ENCODE assay signal across 29 cellular contexts in genomic region chr2:117968724-117969121, GRCh38. TPM values are rescaled to one million over a fixed set of nuclear protein-coding genes. Genes with fewer than 3 reads are reported as not detected.
DNase-seq lines count a peak whose midpoint lies in the region; ATAC-seq and TF ChIP-seq lines count a peak whose summit lies in the region.
"Had no signal": no experiment of that assay in that cellular context is flagged by ENCODE, and none has a peak within 500 bp of the region (broad histone marks: within the 10 kb centered on the region; RNA-seq: fewer than 3 reads in every experiment).

No MANE protein-coding gene starts in this region.

- peaks cover 61% of the 10 kb centered on the region for H3K36me3 ChIP-seq in endodermal cell (ENCODE audit: control insufficient read depth, insufficient read depth, low read length)

- no peaks in the 10 kb centered on the region for H3K9me3 Mint-ChIP-seq in activated naive CD8-positive, alpha-beta T cell treated with anti-CD3 and anti-CD28 coated beads for 36 hours
- H3K9me3 Mint-ChIP-seq in activated naive CD8-positive, alpha-beta T cell treated with anti-CD3 and anti-CD28 coated beads, Interleukin-2, amount 50 U/mL, for 24 hours = no peaks in the 10 kb centered on the region
- no peaks in the 10 kb centered on the region for H3K9me3 Mint-ChIP-seq in endodermal cell
- H3K9me3 Mint-ChIP-seq: activated naive CD8-positive, alpha-beta T cell treated with anti-CD3 and anti-CD28 coated beads, Interleukin-2, amount 10 ng/mL, durations not matched to agents 7 days and 5 days; central memory CD8-positive, alpha-beta T cell; mesothelial cell of epicardium; stimulated activated naive CD8-positive, alpha-beta T cell treated with anti-CD3 and anti-CD28 coated beads, Interleukin-15, amount 100 ng/mL, for 72 hours had no signal

- H3K4me1 ChIP-seq in endodermal cell (ENCODE audit: control insufficient read depth, insufficient read depth, low read length) = peaks cover 18% of the 10 kb centered on the region
- H3K4me1 ChIP-seq: BLaER1, left ventricle myocardium inferior had no signal

- peaks cover 16% of the 10 kb centered on the region for H3K36me3 Mint-ChIP-seq in activated naive CD8-positive, alpha-beta T cell treated with anti-CD3 and anti-CD28 coated beads for 36 hours
- peaks cover 40% of the 10 kb centered on the region for H3K36me3 Mint-ChIP-seq in activated naive CD8-positive, alpha-beta T cell treated with anti-CD3 and anti-CD28 coated beads, Interleukin-2, amount 50 U/mL, for 24 hours (ENCODE audit: low read depth)
- H3K36me3 Mint-ChIP-seq in endodermal cell (ENCODE audit: low read depth) = peaks cover 32% of the 10 kb centered on the region

- ATAC-seq in activated naive CD8-positive, alpha-beta T cell treated with anti-CD3 and anti-CD28 coated beads, Interleukin-2, amount 50 U/mL, for 24 hours = no peak
- ATAC-seq in HG02623 (IDR thresholded peaks at IDR 0.05; ENCODE audit: unreplicated experiment) (no peak), HG02840 (IDR thresholded peaks at IDR 0.05; ENCODE audit: low FRiP score, unreplicated experiment) (no peak)
- ATAC-seq: activated CD4-positive, alpha-beta T cell treated with anti-CD3 and anti-CD28 coated beads for 36 hours; activated CD8-positive, alpha-beta T cell treated with anti-CD3 and anti-CD28 coated beads, Interleukin-2, amount 10 ng/mL, durations not matched to agents 7 days and 5 days; naive thymus-derived CD4-positive, alpha-beta T cell; stimulated activated naive CD8-positive, alpha-beta T cell treated with anti-CD3 and anti-CD28 coated beads, Interleukin-15, amount 100 ng/mL, for 72 hours had no signal

- no peak overlapping the region for H3K27ac ChIP-seq in endodermal cell (ENCODE audit: low read depth, low read length)
- H3K27ac ChIP-seq: BLaER1, KMS-11, left ventricle myocardium inferior, SJSA1, thyroid gland had no signal

- peak overlapping the region; percentile 39 for H3K27ac Mint-ChIP-seq in activated naive CD8-positive, alpha-beta T cell treated with anti-CD3 and anti-CD28 coated beads for 36 hours
- H3K27ac Mint-ChIP-seq in activated naive CD8-positive, alpha-beta T cell treated with anti-CD3 and anti-CD28 coated beads, Interleukin-2, amount 50 U/mL, for 24 hours = no peak overlapping the region
- no peak overlapping the region for H3K27ac Mint-ChIP-seq in endodermal cell
- H3K27ac Mint-ChIP-seq: activated CD4-positive, alpha-beta T cell treated with anti-CD3 and anti-CD28 coated beads for 36 hours; activated CD8-positive, alpha-beta T cell treated with anti-CD3 and anti-CD28 coated beads, Interleukin-2, amount 10 ng/mL, durations not matched to agents 7 days and 5 days; activated naive CD8-positive, alpha-beta T cell treated with anti-CD3 and anti-CD28 coated beads, Interleukin-2, amount 10 ng/mL, durations not matched to agents 7 days and 5 days; mesothelial cell of epicardium had no signal

- no peak overlapping the region for H3K9ac ChIP-seq in endodermal cell (ENCODE audit: extremely low read depth, low read length, poor library complexity, severe bottlenecking)
- H3K9ac ChIP-seq: BLaER1, KMS-11 had no signal

- DNase-seq in activated naive CD8-positive, alpha-beta T cell treated with anti-CD3 and anti-CD28 coated beads for 36 hours = no peak
- no peak for DNase-seq in activated naive CD8-positive, alpha-beta T cell treated with anti-CD3 and anti-CD28 coated beads, Interleukin-2, amount 50 U/mL, for 24 hours
- peak; percentile 1 for DNase-seq in NCI-H748 treated with DMSO at 0.1 percent for 48 hours (lab: John Stamatoyannopoulos, UW)
- no peak for DNase-seq in endodermal cell
- DNase-seq in retinal pigment epithelial cell (ENCODE audit: low read depth) = no peak
- DNase-seq in SK-N-DZ (ENCODE audit: low spot score) = no peak
- DNase-seq: 8988T; activated CD4-positive, alpha-beta T cell treated with anti-CD3 and anti-CD28 coated beads for 36 hours; activated CD8-positive, alpha-beta T cell treated with anti-CD3 and anti-CD28 coated beads, Interleukin-2, amount 10 ng/mL, durations not matched to agents 7 days and 5 days; activated effector memory CD4-positive, alpha-beta T cell treated with Interleukin-2 at 50 U/mL for 16 hours; activated naive CD8-positive, alpha-beta T cell treated with anti-CD3 and anti-CD28 coated beads, Interleukin-2, amount 10 ng/mL, durations not matched to agents 7 days and 5 days; dermis blood vessel endothelial cell; DND-41; left ventricle myocardium inferior; naive thymus-derived CD4-positive, alpha-beta T cell; NCI-H1694; NCI-H526; stimulated activated CD4-positive, alpha-beta T cell treated with anti-CD3 and anti-CD28 coated beads, Interleukin-1b, Interleukin-23, amount 100 ng/mL, for 48 hours; stimulated activated CD8-positive, alpha-beta memory T cell treated with anti-CD3 and anti-CD28 coated beads, Interleukin-4, amount 100 ng/mL, for 48 hours; stimulated activated naive CD8-positive, alpha-beta T cell treated with anti-CD3 and anti-CD28 coated beads, Interleukin-15, amount 100 ng/mL, for 72 hours; thyroid gland had no signal

- no peak overlapping the region for H3K4me3 Mint-ChIP-seq in activated naive CD8-positive, alpha-beta T cell treated with anti-CD3 and anti-CD28 coated beads for 36 hours
- H3K4me3 Mint-ChIP-seq in activated naive CD8-positive, alpha-beta T cell treated with anti-CD3 and anti-CD28 coated beads, Interleukin-2, amount 50 U/mL, for 24 hours = no peak overlapping the region
- no peak overlapping the region for H3K4me3 Mint-ChIP-seq in endodermal cell
- H3K4me3 Mint-ChIP-seq: activated CD4-positive, alpha-beta T cell treated with anti-CD3 and anti-CD28 coated beads for 36 hours; activated CD8-positive, alpha-beta T cell treated with anti-CD3 and anti-CD28 coated beads, Interleukin-2, amount 10 ng/mL, durations not matched to agents 7 days and 5 days; activated naive CD8-positive, alpha-beta T cell treated with anti-CD3 and anti-CD28 coated beads, Interleukin-2, amount 10 ng/mL, durations not matched to agents 7 days and 5 days; central memory CD8-positive, alpha-beta T cell; mesothelial cell of epicardium; naive thymus-derived CD4-positive, alpha-beta T cell; stimulated activated naive CD8-positive, alpha-beta T cell treated with anti-CD3 and anti-CD28 coated beads, Interleukin-15, amount 100 ng/mL, for 72 hours had no signal

- no peak overlapping the region for H3K4me3 ChIP-seq in endodermal cell (ENCODE audit: low read length)
- H3K4me3 ChIP-seq in retinal pigment epithelial cell (ENCODE audit: low read length) = no peak overlapping the region
- H3K4me3 ChIP-seq: BLaER1, left ventricle myocardium inferior, SJSA1, smooth muscle cell, thyroid gland had no signal

- WGBS in endodermal cell (ENCODE audit: insufficient coverage in 1 of 2, insufficient read length in 1 of 2), 2 experiments = 89 to 91% methylated on average over 1 to 2 of the region's 2 CpGs

- no peaks in the 10 kb centered on the region for H3K4me1 Mint-ChIP-seq in activated naive CD8-positive, alpha-beta T cell treated with anti-CD3 and anti-CD28 coated beads for 36 hours
- no peaks in the 10 kb centered on the region for H3K4me1 Mint-ChIP-seq in activated naive CD8-positive, alpha-beta T cell treated with anti-CD3 and anti-CD28 coated beads, Interleukin-2, amount 50 U/mL, for 24 hours
- H3K4me1 Mint-ChIP-seq in endodermal cell = peaks cover 23% of the 10 kb centered on the region
- H3K4me1 Mint-ChIP-seq: activated CD4-positive, alpha-beta T cell treated with anti-CD3 and anti-CD28 coated beads for 36 hours; central memory CD8-positive, alpha-beta T cell; stimulated activated naive CD8-positive, alpha-beta T cell treated with anti-CD3 and anti-CD28 coated beads, Interleukin-15, amount 100 ng/mL, for 72 hours had no signal

- TF ChIP-seq CTCF in endodermal cell (conservative IDR thresholded peaks at IDR 0.05) (peak; percentile 25), retinal pigment epithelial cell (conservative IDR thresholded peaks at IDR 0.05; ENCODE audit: low read depth, low read length) (peak; percentile 29)

- no peaks in the 10 kb centered on the region for H3K27me3 ChIP-seq in endodermal cell (ENCODE audit: control insufficient read depth, insufficient read depth, low read length, poor library complexity, severe bottlenecking)
- H3K27me3 ChIP-seq: BLaER1, SJSA1, thyroid gland had no signal

- H3K9me3 ChIP-seq in endodermal cell (ENCODE audit: control insufficient read depth, low read length) = no peaks in the 10 kb centered on the region
- H3K9me3 ChIP-seq: BLaER1, left ventricle myocardium inferior, thyroid gland had no signal

- H3K27me3 Mint-ChIP-seq in activated naive CD8-positive, alpha-beta T cell treated with anti-CD3 and anti-CD28 coated beads for 36 hours = no peaks in the 10 kb centered on the region
- H3K27me3 Mint-ChIP-seq in activated naive CD8-positive, alpha-beta T cell treated with anti-CD3 and anti-CD28 coated beads, Interleukin-2, amount 50 U/mL, for 24 hours = no peaks in the 10 kb centered on the region
- no peaks in the 10 kb centered on the region for H3K27me3 Mint-ChIP-seq in endodermal cell (ENCODE audit: insufficient read depth)
- H3K27me3 Mint-ChIP-seq: activated CD4-positive, alpha-beta T cell treated with anti-CD3 and anti-CD28 coated beads for 36 hours; activated naive CD8-positive, alpha-beta T cell treated with anti-CD3 and anti-CD28 coated beads, Interleukin-2, amount 10 ng/mL, durations not matched to agents 7 days and 5 days; central memory CD8-positive, alpha-beta T cell; naive thymus-derived CD4-positive, alpha-beta T cell; stimulated activated naive CD8-positive, alpha-beta T cell treated with anti-CD3 and anti-CD28 coated beads, Interleukin-15, amount 100 ng/mL, for 72 hours had no signal

RNA-seq across cellular contexts. Expression of gene CCDC93, which starts 45.1 kb away (rescaled TPM):
- 10 to 100 TPM; 22.9 to 25.5 TPM for total RNA-seq in activated naive CD8-positive, alpha-beta T cell treated with anti-CD3 and anti-CD28 coated beads for 36 hours
- 10 to 100 TPM; 35.6 to 36.6 TPM for total RNA-seq in endodermal cell
- polyA plus RNA-seq in endodermal cell (2013, experiment 1 of 2) = 37.7 TPM
- 30.9 TPM for polyA plus RNA-seq in endodermal cell (2013, experiment 2 of 2)
- 10.3 and 23.6 TPM in 2 replicates for polyA plus RNA-seq in SK-N-DZ (2014; cell fraction: cytosol; rRNA removed)
- polyA plus RNA-seq in SK-N-DZ (2014; cell fraction: nucleus; rRNA removed) = 63.1 and 93.1 TPM in 2 replicates
